ENCODE assay signal across 18 cellular contexts in the genomic region with DNA sequence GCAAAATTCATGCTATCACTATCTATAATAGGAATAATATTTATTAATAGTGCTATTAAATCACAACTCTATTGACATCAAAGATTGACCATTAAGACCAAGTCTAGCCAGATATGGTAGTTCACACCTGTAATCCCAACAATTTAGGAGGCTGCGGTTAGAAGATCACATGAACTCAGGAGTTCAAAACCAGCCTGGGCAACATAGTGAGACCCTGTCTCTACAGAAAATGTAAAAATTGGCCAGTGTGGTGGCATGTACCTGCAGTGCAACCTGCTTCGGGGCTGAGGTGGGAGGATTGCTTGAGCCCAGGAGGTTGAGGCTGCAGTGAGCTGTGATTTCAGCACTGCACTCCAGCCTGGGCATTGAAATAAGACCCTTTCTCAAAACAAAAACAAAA.
"Had no signal": no experiment of that assay in that cellular context is flagged by ENCODE, and none has a peak within 500 bp of the region (broad histone marks: within the 10 kb centered on the region; RNA-seq: fewer than 3 reads in every experiment).

No MANE protein-coding gene starts in this region.

- H3K9me3 ChIP-seq: heart left ventricle, mucosa of descending colon, spleen, testis, transverse colon had no signal

- H3K27me3 Mint-ChIP-seq: naive thymus-derived CD8-positive, alpha-beta T cell; stimulated activated naive B cell treated with anti-CD40 and anti-IgM and Interleukin-4, amounts not matched to agents 10 μg/mL and 1 μg/mL and 100 μg/mL, for 72 hours; stimulated activated naive CD8-positive, alpha-beta T cell treated with anti-CD3 and anti-CD28 coated beads, Interleukin-15, amount 100 ng/mL, for 72 hours had no signal

- ATAC-seq: heart left ventricle; left colon; left ventricle myocardium superior; mucosa of descending colon; naive thymus-derived CD8-positive, alpha-beta T cell; sciatic nerve; stimulated activated naive B cell treated with anti-CD40 and anti-IgM and Interleukin-4, amounts not matched to agents 10 μg/mL and 1 μg/mL and 100 μg/mL, for 72 hours; stimulated activated naive CD8-positive, alpha-beta T cell treated with anti-CD3 and anti-CD28 coated beads, Interleukin-15, amount 100 ng/mL, for 72 hours had no signal

- H3K9me3 Mint-ChIP-seq: naive thymus-derived CD8-positive, alpha-beta T cell; neural crest cell; stimulated activated naive B cell treated with anti-CD40 and anti-IgM and Interleukin-4, amounts not matched to agents 10 μg/mL and 1 μg/mL and 100 μg/mL, for 72 hours; stimulated activated naive CD8-positive, alpha-beta T cell treated with anti-CD3 and anti-CD28 coated beads, Interleukin-15, amount 100 ng/mL, for 72 hours had no signal

- H3K27ac Mint-ChIP-seq: stimulated activated naive B cell treated with anti-CD40 and anti-IgM and Interleukin-4, amounts not matched to agents 10 μg/mL and 1 μg/mL and 100 μg/mL, for 72 hours; stimulated activated naive CD8-positive, alpha-beta T cell treated with anti-CD3 and anti-CD28 coated beads, Interleukin-15, amount 100 ng/mL, for 72 hours had no signal

- DNase-seq: foreskin melanocyte; heart left ventricle; hippocampal formation; left colon; left ventricle myocardium superior; mucosa of descending colon; naive thymus-derived CD8-positive, alpha-beta T cell; posterior cingulate gyrus; spleen; stimulated activated CD4-positive, alpha-beta T cell treated with anti-CD3 and anti-CD28 coated beads, Interleukin-2, amount 100 ng/mL, for 24 hours; stimulated activated CD4-positive, alpha-beta T cell treated with anti-CD3 and anti-CD28 coated beads, Interleukin-4, amount 100 ng/mL, for 4 hours; stimulated activated naive B cell treated with anti-CD40 and anti-IgM and Interleukin-4, amounts not matched to agents 10 μg/mL and 1 μg/mL and 100 μg/mL, for 72 hours; stimulated activated naive CD8-positive, alpha-beta T cell treated with anti-CD3 and anti-CD28 coated beads, Interleukin-15, amount 100 ng/mL, for 72 hours; testis; transverse colon had no signal

- H3K4me3 Mint-ChIP-seq: naive thymus-derived CD8-positive, alpha-beta T cell; neural crest cell; stimulated activated naive B cell treated with anti-CD40 and anti-IgM and Interleukin-4, amounts not matched to agents 10 μg/mL and 1 μg/mL and 100 μg/mL, for 72 hours; stimulated activated naive CD8-positive, alpha-beta T cell treated with anti-CD3 and anti-CD28 coated beads, Interleukin-15, amount 100 ng/mL, for 72 hours had no signal

- H3K4me3 ChIP-seq: heart left ventricle, lung, mucosa of descending colon, spleen, testis, transverse colon had no signal

- H3K27me3 ChIP-seq: heart left ventricle, spleen, testis, transverse colon had no signal

- H3K36me3 ChIP-seq: transverse colon had no signal

- H3K27ac ChIP-seq: heart left ventricle, spleen, testis, transverse colon had no signal
